26 cellular contexts compared by ENCODE assay signal in genomic region chr21:43573921-43574320, GRCh38.
"Had no signal": no experiment of that assay in that cellular context is flagged by ENCODE, and none has a peak within 500 bp of the region (broad histone marks: within the 10 kb centered on the region; RNA-seq: fewer than 3 reads in every experiment).

No MANE protein-coding gene starts in this region.

- DNase-seq: activated CD4-positive, alpha-beta T cell treated with anti-CD3 and anti-CD28 coated beads for 4 hours; activated CD4-positive, alpha-beta T cell treated with anti-CD3 and anti-CD28 coated beads, Interleukin-2, amount 50 U/mL, for 4 hours; activated CD8-positive, alpha-beta memory T cell treated with anti-CD3 and anti-CD28 coated beads for 24 hours; activated effector memory CD4-positive, alpha-beta T cell treated with anti-CD3 and anti-CD28 coated beads, Interleukin-2, amount 50 U/mL, for 16 hours; activated naive CD4-positive, alpha-beta T cell treated with anti-CD3 and anti-CD28 coated beads for 36 hours; activated naive CD8-positive, alpha-beta T cell treated with anti-CD3 and anti-CD28 coated beads for 36 hours; brain microvascular endothelial cell; effector CD8-positive, alpha-beta T cell; left colon; natural killer cell; stimulated activated CD4-positive, alpha-beta T cell treated with anti-CD3 and anti-CD28 coated beads, Interleukin-12 subunit alpha, Interleukin-12 subunit beta, amount 100 ng/mL, for 4 hours; stimulated activated CD4-positive, alpha-beta T cell treated with anti-CD3 and anti-CD28 coated beads, Interleukin-4, amount 100 ng/mL, for 1 hour; stimulated activated naive CD8-positive, alpha-beta T cell treated with anti-CD3 and anti-CD28 coated beads, Interleukin-15, Interleukin-2, amounts not matched to agents 100 U/mL and 50 U/mL, for 24 hours; SW 1271; T-helper 9 cell had no signal

- H3K4me2 ChIP-seq: hepatocyte, neural progenitor cell had no signal

- H3K9me3 Mint-ChIP-seq: activated naive CD4-positive, alpha-beta T cell treated with anti-CD3 and anti-CD28 coated beads for 36 hours; activated naive CD8-positive, alpha-beta T cell treated with anti-CD3 and anti-CD28 coated beads for 36 hours; activated T-helper 1 cell treated with anti-CD3 and anti-CD28 coated beads, Interleukin-12 subunit alpha, Interleukin-12 subunit beta, Interleukin-2, Interleukin-4 antibody, amounts not matched to agents 30 ng/mL and 10 ng/mL and 1 ng/mL, durations not matched to agents 14 hours and 24 hours and 36 hours; memory B cell; natural killer cell; neural progenitor cell; T-helper 1 cell treated with Interleukin-12 subunit alpha and Interleukin-12 subunit beta and Interleukin-4 antibody, amounts not matched to agents 30 μg/mL and 1 μg/mL, for 36 hours had no signal

- H3K9ac ChIP-seq: neural progenitor cell had no signal

- H3K4me3 ChIP-seq: adrenal gland, gastrocnemius medialis, hepatocyte, neural progenitor cell, right lobe of liver, skin epidermis had no signal

- H3K27ac ChIP-seq: brain microvascular endothelial cell, epithelial cell of prostate, hepatocyte, neural progenitor cell, right lobe of liver, VCaP had no signal

- H3K4me1 ChIP-seq: adrenal gland, neural progenitor cell, right lobe of liver had no signal

- H3K27ac Mint-ChIP-seq: activated naive CD4-positive, alpha-beta T cell treated with anti-CD3 and anti-CD28 coated beads for 36 hours; activated naive CD8-positive, alpha-beta T cell treated with anti-CD3 and anti-CD28 coated beads for 36 hours; activated T-helper 1 cell treated with anti-CD3 and anti-CD28 coated beads, Interleukin-12 subunit alpha, Interleukin-12 subunit beta, Interleukin-2, Interleukin-4 antibody, amounts not matched to agents 30 ng/mL and 10 ng/mL and 1 ng/mL, durations not matched to agents 14 hours and 24 hours and 36 hours; memory B cell; natural killer cell; T-helper 1 cell treated with Interleukin-12 subunit alpha and Interleukin-12 subunit beta and Interleukin-4 antibody, amounts not matched to agents 30 μg/mL and 1 μg/mL, for 36 hours had no signal

- H3K4me3 Mint-ChIP-seq: activated naive CD4-positive, alpha-beta T cell treated with anti-CD3 and anti-CD28 coated beads for 36 hours; activated naive CD8-positive, alpha-beta T cell treated with anti-CD3 and anti-CD28 coated beads for 36 hours; activated T-helper 1 cell treated with anti-CD3 and anti-CD28 coated beads, Interleukin-12 subunit alpha, Interleukin-12 subunit beta, Interleukin-2, Interleukin-4 antibody, amounts not matched to agents 30 ng/mL and 10 ng/mL and 1 ng/mL, durations not matched to agents 14 hours and 24 hours and 36 hours; memory B cell; natural killer cell; neural progenitor cell; T-helper 1 cell treated with Interleukin-12 subunit alpha and Interleukin-12 subunit beta and Interleukin-4 antibody, amounts not matched to agents 30 μg/mL and 1 μg/mL, for 36 hours had no signal

- H3K36me3 ChIP-seq: adrenal gland, brain microvascular endothelial cell, gastrocnemius medialis, neural progenitor cell, right lobe of liver had no signal

- H2AFZ ChIP-seq: hepatocyte, neural progenitor cell had no signal

- H3K36me3 Mint-ChIP-seq: activated naive CD8-positive, alpha-beta T cell treated with anti-CD3 and anti-CD28 coated beads for 36 hours; memory B cell; natural killer cell; neural progenitor cell had no signal

- H3K79me2 ChIP-seq: hepatocyte had no signal

- H3K27me3 ChIP-seq: adrenal gland, brain microvascular endothelial cell, gastrocnemius medialis, hepatocyte, neural progenitor cell, right lobe of liver had no signal

- H3K4me1 Mint-ChIP-seq: activated naive CD8-positive, alpha-beta T cell treated with anti-CD3 and anti-CD28 coated beads for 36 hours; memory B cell; natural killer cell had no signal

- ATAC-seq: left colon; natural killer cell; stimulated activated naive CD8-positive, alpha-beta T cell treated with anti-CD3 and anti-CD28 coated beads, Interleukin-15, Interleukin-2, amounts not matched to agents 100 U/mL and 50 U/mL, for 24 hours had no signal

- H3K9me3 ChIP-seq: adrenal gland, gastrocnemius medialis, right lobe of liver had no signal
